Comparison of ENCODE assay signal across 8 cellular contexts in the genomic region with DNA sequence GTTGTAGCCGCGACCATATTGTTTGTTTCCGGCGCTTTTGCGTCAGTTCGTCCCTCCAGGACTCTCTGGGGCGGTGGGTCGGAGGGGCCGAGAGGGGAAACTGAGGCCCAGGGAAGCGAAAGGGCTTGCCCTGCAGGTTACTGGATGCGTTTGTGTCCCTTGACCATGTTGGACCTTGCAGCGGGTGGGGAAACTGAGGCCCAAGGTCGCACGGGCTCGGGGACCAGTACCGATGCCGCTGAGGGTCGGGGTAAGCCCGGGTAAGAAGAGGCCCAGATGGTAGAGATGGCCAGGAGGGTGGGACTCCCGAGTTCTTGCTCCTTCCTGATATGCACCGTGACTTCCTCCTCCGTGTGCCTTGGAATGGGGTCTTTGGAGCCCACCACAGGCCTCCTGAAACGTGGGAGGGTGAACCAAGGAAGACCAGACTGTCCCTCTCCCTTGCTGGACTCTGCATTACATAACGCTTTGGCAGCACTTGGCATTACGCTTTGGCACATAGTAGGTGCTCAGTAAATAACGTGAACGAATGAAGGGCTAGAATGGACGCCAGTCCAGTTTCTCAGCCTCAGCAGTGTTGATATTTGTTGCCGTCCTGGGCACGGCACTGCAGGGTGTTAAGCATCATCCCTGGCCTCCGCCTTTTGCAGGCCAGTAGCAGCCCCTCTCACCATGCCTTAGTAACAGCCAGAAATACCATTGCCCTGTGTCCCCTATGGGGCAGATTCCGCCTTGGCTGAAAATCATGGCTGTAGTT. TPM values are rescaled to one million over a fixed set of nuclear protein-coding genes. Genes with fewer than 3 reads are reported as not detected.
DNase-seq lines count a peak whose midpoint lies in the region; ATAC-seq and TF ChIP-seq lines count a peak whose summit lies in the region.

No MANE protein-coding gene starts in this region.

- TF ChIP-seq CTCF in left ventricle myocardium inferior (IDR thresholded peaks at IDR 0.05; ENCODE audit: borderline replicate concordance) = no peak
- no peak for TF ChIP-seq CTCF in lower lobe of right lung (IDR thresholded peaks at IDR 0.05)
- TF ChIP-seq CTCF in vagina (IDR thresholded peaks at IDR 0.05) = no peak

- TF ChIP-seq POLR2A in vagina (IDR thresholded peaks at IDR 0.05) = no peak

- H3K4me1 ChIP-seq in left ventricle myocardium inferior = peaks cover 45% of the 10 kb centered on the region
- H3K4me1 ChIP-seq in adipocyte (ENCODE audit: control insufficient read depth, insufficient read depth, low read length) = peaks cover 27% of the 10 kb centered on the region
- H3K4me1 ChIP-seq in lower lobe of right lung = peaks cover 32% of the 10 kb centered on the region
- peaks cover 37% of the 10 kb centered on the region for H3K4me1 ChIP-seq in vagina

- H3K27me3 ChIP-seq in left ventricle myocardium inferior (ENCODE audit: low read depth) = no peaks in the 10 kb centered on the region
- H3K27me3 ChIP-seq in adipocyte (replicated peaks; ENCODE audit: control insufficient read depth, insufficient read depth, low read length) = no peaks in the 10 kb centered on the region
- H3K27me3 ChIP-seq in lower lobe of right lung (ENCODE audit: low read depth) = no peaks in the 10 kb centered on the region
- no peaks in the 10 kb centered on the region for H3K27me3 ChIP-seq in vagina

- no peak for ATAC-seq in left ventricle myocardium superior
- no peak for ATAC-seq in lower lobe of right lung
- no peak for ATAC-seq in HG02870 (IDR thresholded peaks at IDR 0.05; ENCODE audit: unreplicated experiment)

- intact Hi-C loops in left ventricle myocardium inferior (cut with micrococcal nuclease) = no loop called here
- intact Hi-C loops in left ventricle myocardium superior (cut with micrococcal nuclease) = no loop called here
- intact Hi-C loops in lower lobe of right lung (cut with DNase I) = no loop called here
- intact Hi-C loops in vagina (cut with DNase I) = no loop called here

- H3K9me3 ChIP-seq in left ventricle myocardium inferior (replicated peaks) (no peaks in the 10 kb centered on the region), adipocyte (ENCODE audit: control insufficient read depth, low read length) (no peaks in the 10 kb centered on the region), lower lobe of right lung (no peaks in the 10 kb centered on the region), vagina (no peaks in the 10 kb centered on the region)

- H3K36me3 ChIP-seq in left ventricle myocardium inferior = no peaks in the 10 kb centered on the region
- no peaks in the 10 kb centered on the region for H3K36me3 ChIP-seq in adipocyte (ENCODE audit: control insufficient read depth, insufficient read depth, low read length, severe bottlenecking)
- peaks cover under 1% of the 10 kb centered on the region for H3K36me3 ChIP-seq in lower lobe of right lung
- H3K36me3 ChIP-seq in vagina = no peaks in the 10 kb centered on the region

- peak overlapping the region; percentile 52 for H3K27ac ChIP-seq in left ventricle myocardium inferior (replicated peaks)
- peak overlapping the region; percentile 80 for H3K27ac ChIP-seq in lower lobe of right lung
- H3K27ac ChIP-seq in vagina = peak overlapping the region; percentile 89

- DNase-seq in left ventricle myocardium inferior (no peak), left ventricle myocardium superior (no peak), adipocyte (ENCODE audit: low read depth) (no peak), lower lobe of right lung (no peak), vagina (ENCODE audit: extremely low spot score in 2 of 2) (no peak), retina (no peak)
- no peak for DNase-seq in stimulated activated CD4-positive, alpha-beta T cell treated with anti-CD3 and anti-CD28 coated beads, Interleukin-15, amount 100 ng/mL, for 24 hours

- H3K9ac ChIP-seq in adipocyte (ENCODE audit: low read length) = peak overlapping the region; percentile 82

- H3K4me3 ChIP-seq in left ventricle myocardium inferior = peak overlapping the region; percentile 78
- peak overlapping the region; percentile 82 for H3K4me3 ChIP-seq in adipocyte (ENCODE audit: low read length)
- H3K4me3 ChIP-seq in lower lobe of right lung = peak overlapping the region; percentile 76
- H3K4me3 ChIP-seq in vagina = peak overlapping the region; percentile 63 to 73

RNA-seq across cellular contexts. Expression of gene CHAF1A, which starts 0.7 kb away (rescaled TPM):
- total RNA-seq in left ventricle myocardium inferior (5.1 TPM), left ventricle myocardium superior (7.2 TPM), lower lobe of right lung (7.2 TPM), vagina (21.4 TPM)

RNA-seq across cellular contexts. Expression of gene SH3GL1, which starts 2.8 kb away (rescaled TPM):
- total RNA-seq in left ventricle myocardium inferior (18.6 TPM), left ventricle myocardium superior (19.1 TPM), lower lobe of right lung (44.3 TPM), vagina (65.6 TPM)

RNA-seq across cellular contexts. Expression of gene UBXN6, which starts 54.4 kb away (rescaled TPM):
- total RNA-seq in left ventricle myocardium inferior = 113 TPM
- 127 TPM for total RNA-seq in left ventricle myocardium superior
- 86.1 TPM for total RNA-seq in lower lobe of right lung
- 147 TPM for total RNA-seq in vagina

RNA-seq across cellular contexts. Expression of gene MPND, which starts 59.8 kb away (rescaled TPM):
- total RNA-seq in left ventricle myocardium inferior (19.2 TPM), left ventricle myocardium superior (19.2 TPM), lower lobe of right lung (41.2 TPM), vagina (10.1 TPM)
